ENCODE assay signal across 2 cellular contexts in genomic region chr11:111438168-111438567, GRCh38.
TF ChIP-seq lines count a peak whose summit lies in the region.

No MANE protein-coding gene starts in this region.

TF ChIP-seq in IMR-90, 13 proteins besides CTCF, POLR2A, EP300 and RAD21 (continued from another document):
- no peak for TF ChIP-seq ELK1 (IDR thresholded peaks at IDR 0.05; ENCODE audit: borderline replicate concordance, low read depth, low read length)
- no peak for TF ChIP-seq NFE2L2 (IDR thresholded peaks at IDR 0.05; ENCODE audit: low read depth, low read length)
- no peak for TF ChIP-seq RFX5 (IDR thresholded peaks at IDR 0.05; ENCODE audit: low read depth, low read length)
- no peak for TF ChIP-seq RCOR1 (IDR thresholded peaks at IDR 0.05; ENCODE audit: insufficient replicate concordance, low read length)
- TF ChIP-seq MAZ (IDR thresholded peaks at IDR 0.05; ENCODE audit: borderline replicate concordance, low read depth, low read length) = no peak
- no peak for TF ChIP-seq SMC3 (IDR thresholded peaks at IDR 0.05; ENCODE audit: low read depth, low read length)
- TF ChIP-seq FOS (IDR thresholded peaks at IDR 0.05; ENCODE audit: low read depth, low read length) = no peak

TF ChIP-seq in HEK293T, 16 proteins besides CTCF, POLR2A, EP300 and RAD21 (continued from another document):
- TF ChIP-seq TARDBP (IDR thresholded peaks at IDR 0.05) (no peak), ELF4 (IDR thresholded peaks at IDR 0.05) (no peak), CTBP1 (IDR thresholded peaks at IDR 0.05; ENCODE audit: borderline replicate concordance) (no peak), ZNF384 (IDR thresholded peaks at IDR 0.05) (no peak), SP1 (IDR thresholded peaks at IDR 0.05) (no peak), FOXK2 (IDR thresholded peaks at IDR 0.05) (no peak), ARNT (IDR thresholded peaks at IDR 0.05) (no peak)
